ENCODE assay signal across 16 cellular contexts in genomic region chr6:167581637-167582036, GRCh38.
DNase-seq lines count a peak whose midpoint lies in the region; ATAC-seq, FAIRE-seq and TF ChIP-seq lines count a peak whose summit lies in the region.
"Had no signal": no experiment of that assay in that cellular context is flagged by ENCODE, and none has a peak within 500 bp of the region (broad histone marks: within the 10 kb centered on the region; RNA-seq: fewer than 3 reads in every experiment).

No MANE protein-coding gene starts in this region.

- H3K36me3 ChIP-seq in HepG2 (replicated peaks in 1 of 2; ENCODE audit: control insufficient read depth in 1 of 2, insufficient read depth in 2 of 2, low read length in 2 of 2) (no peaks in the 10 kb centered on the region), sigmoid colon (no peaks in the 10 kb centered on the region), osteoblast (ENCODE audit: insufficient read depth, low read length) (no peaks in the 10 kb centered on the region)

- H4K20me1 ChIP-seq in HepG2 (ENCODE audit: insufficient read depth, low read length) (no peaks in the 10 kb centered on the region), osteoblast (ENCODE audit: insufficient read depth, low read length) (no peaks in the 10 kb centered on the region)
- H4K20me1 ChIP-seq: BLaER1 treated with 17β-estradiol and CSF1 and Interleukin-3, amounts not matched to agents 10 nM and 100 nM had no signal

- CTCF ChIA-PET in activated CD4-positive, alpha-beta memory T cell treated with anti-CD3 and anti-CD28 coated beads, Interleukin-2, amount 10 ng/mL, durations not matched to agents 7 days and 5 days (lab: Charles Lee), result no interaction called here
- CTCF ChIA-PET in activated CD4-positive, alpha-beta memory T cell treated with anti-CD3 and anti-CD28 coated beads for 36 hours (lab: Charles Lee), result no interaction called here
- CTCF ChIA-PET in HepG2 (lab: Yijun Ruan, JAX; ENCODE audit: low intra/inter-chr PET ratio, low total read pairs), result no interaction called here

- no peak for TF ChIP-seq RAD21 in HepG2 (CRISPR knock-in tag; IDR thresholded peaks at IDR 0.05)

- no peak for TF ChIP-seq CTCF in HepG2 (CRISPR knock-in tag; IDR thresholded peaks at IDR 0.05)
- no peak for TF ChIP-seq CTCF in sigmoid colon (IDR thresholded peaks at IDR 0.05)
- no peak for TF ChIP-seq CTCF in osteoblast (IDR thresholded peaks at IDR 0.05; ENCODE audit: extremely low read depth, low read depth, low read length)

- WGBS in HepG2 (ENCODE audit: low lambda C conversion rate), result 63% methylated on average over 6 of the region's 6 CpGs
- 94 to 97% methylated on average over 6 of the region's 6 CpGs for WGBS in sigmoid colon, 2 donors

- POLR2A ChIA-PET in activated CD4-positive, alpha-beta memory T cell treated with anti-CD3 and anti-CD28 coated beads, Interleukin-2, amount 10 ng/mL, durations not matched to agents 7 days and 5 days (lab: Charles Lee), result no interaction called here
- POLR2A ChIA-PET in activated CD4-positive, alpha-beta memory T cell treated with anti-CD3 and anti-CD28 coated beads for 36 hours (lab: Charles Lee), result no interaction called here
- POLR2A ChIA-PET in HepG2 (lab: Yijun Ruan, JAX), result no interaction called here

- H3K79me2 ChIP-seq in HepG2 (ENCODE audit: insufficient read depth, low read length) (no peaks in the 10 kb centered on the region), osteoblast (ENCODE audit: insufficient read depth, low read length) (no peaks in the 10 kb centered on the region)

- no TSS peak for BruUV-seq in HepG2 (replicated peaks; lab: Mats Ljungman, UMichigan)

- no peak overlapping the region for H3K4me2 ChIP-seq in HepG2 (ENCODE audit: low read depth, low read length)
- no peak overlapping the region for H3K4me2 ChIP-seq in osteoblast (ENCODE audit: insufficient read depth, low read length)
- H3K4me2 ChIP-seq: BLaER1 treated with 17β-estradiol and CSF1 and Interleukin-3, amounts not matched to agents 10 nM and 100 nM had no signal

- H2AFZ ChIP-seq in HepG2 (ENCODE audit: low read length), result no peak overlapping the region
- no peak overlapping the region for H2AFZ ChIP-seq in osteoblast (ENCODE audit: low read length)

- H3K27ac ChIP-seq in HepG2 (ENCODE audit: extremely low read length, insufficient read depth, low read length) (no peak overlapping the region), sigmoid colon (no peak overlapping the region), osteoblast (ENCODE audit: low read depth, low read length) (no peak overlapping the region)
- H3K27ac ChIP-seq: 22Rv1; BLaER1 treated with 17β-estradiol and CSF1 and Interleukin-3, amounts not matched to agents 10 nM and 100 nM had no signal

- H3K27me3 ChIP-seq in HepG2 (ENCODE audit: control insufficient read depth in 1 of 2, insufficient read depth in 2 of 2, low read length in 2 of 2), result peaks cover 0 to 7% of the 10 kb centered on the region in 2 experiments; a peak in 1 of 5 replicates
- no peaks in the 10 kb centered on the region for H3K27me3 ChIP-seq in sigmoid colon
- no peaks in the 10 kb centered on the region for H3K27me3 ChIP-seq in osteoblast (ENCODE audit: insufficient read depth, low read length)
- H3K27me3 ChIP-seq: BLaER1 treated with 17β-estradiol and CSF1 and Interleukin-3, amounts not matched to agents 10 nM and 100 nM had no signal

- H3K9me3 ChIP-seq in HepG2 (ENCODE audit: low read length), result 0 out of 2 replicates have a peak, but pooled peaks cover 5% of the 10 kb centered on the region
- peaks cover 0 to 13% (median 0%) of the 10 kb centered on the region in 4 donors for H3K9me3 ChIP-seq in sigmoid colon
- H3K9me3 ChIP-seq in osteoblast (ENCODE audit: low read depth, low read length), result no peaks in the 10 kb centered on the region

- peaks cover under 1% of the 10 kb centered on the region for H3K9me3 Mint-ChIP-seq in activated CD4-positive, alpha-beta memory T cell treated with anti-CD3 and anti-CD28 coated beads, Interleukin-2, amount 10 ng/mL, durations not matched to agents 7 days and 5 days
- H3K9me3 Mint-ChIP-seq in activated CD4-positive, alpha-beta memory T cell treated with anti-CD3 and anti-CD28 coated beads for 36 hours, result peaks cover 5% of the 10 kb centered on the region

- DNase-seq in activated CD4-positive, alpha-beta memory T cell treated with anti-CD3 and anti-CD28 coated beads, Interleukin-2, amount 10 ng/mL, durations not matched to agents 7 days and 5 days, result peak; percentile 4
- no peak for DNase-seq in activated CD4-positive, alpha-beta memory T cell treated with anti-CD3 and anti-CD28 coated beads for 36 hours
- no peak for DNase-seq in HepG2 (ENCODE audit: low spot score)
- peak; percentile 30 for DNase-seq in sigmoid colon
- no peak for DNase-seq in osteoblast (ENCODE audit: insufficient read length, low spot score, missing footprints)
- no peak for DNase-seq in hepatic stellate cell (ENCODE audit: low spot score)
- DNase-seq in NCI-H446 treated with DMSO at 0.1 percent for 48 hours (lab: John Stamatoyannopoulos, UW), result no peak
- DNase-seq: CD4-positive, CD25-positive, alpha-beta regulatory T cell; DMS79 had no signal

- H3K4me3 ChIP-seq in HepG2 (replicated peaks in 1 of 3; ENCODE audit: insufficient read depth in 1 of 3, low read depth in 2 of 3, low read length in 3 of 3), result no peak overlapping the region
- H3K4me3 ChIP-seq in sigmoid colon, result no peak overlapping the region
- no peak overlapping the region for H3K4me3 ChIP-seq in osteoblast (ENCODE audit: insufficient read depth, low read length)
- H3K4me3 ChIP-seq: BLaER1 treated with 17β-estradiol and CSF1 and Interleukin-3, amounts not matched to agents 10 nM and 100 nM; GM12878 had no signal

- H3K27me3 Mint-ChIP-seq in activated CD4-positive, alpha-beta memory T cell treated with anti-CD3 and anti-CD28 coated beads, Interleukin-2, amount 10 ng/mL, durations not matched to agents 7 days and 5 days, result peaks cover 19% of the 10 kb centered on the region
- peaks cover 20% of the 10 kb centered on the region for H3K27me3 Mint-ChIP-seq in activated CD4-positive, alpha-beta memory T cell treated with anti-CD3 and anti-CD28 coated beads for 36 hours

- H3K4me3 Mint-ChIP-seq in activated CD4-positive, alpha-beta memory T cell treated with anti-CD3 and anti-CD28 coated beads, Interleukin-2, amount 10 ng/mL, durations not matched to agents 7 days and 5 days, result no peak overlapping the region
- H3K4me3 Mint-ChIP-seq in activated CD4-positive, alpha-beta memory T cell treated with anti-CD3 and anti-CD28 coated beads for 36 hours, result no peak overlapping the region
- H3K4me3 Mint-ChIP-seq: CD4-positive, CD25-positive, alpha-beta regulatory T cell; IgD-negative memory B cell had no signal

- peaks cover 43% of the 10 kb centered on the region for H3K4me1 ChIP-seq in HepG2 (ENCODE audit: insufficient read depth, low read length)
- no peaks in the 10 kb centered on the region for H3K4me1 ChIP-seq in sigmoid colon
- H3K4me1 ChIP-seq in osteoblast (ENCODE audit: insufficient read depth, low read length), result no peaks in the 10 kb centered on the region

- no peak overlapping the region for H3K9ac ChIP-seq in HepG2 (ENCODE audit: insufficient read depth, low read depth, low read length)
- H3K9ac ChIP-seq: BLaER1 treated with 17β-estradiol and CSF1 and Interleukin-3, amounts not matched to agents 10 nM and 100 nM had no signal

- in situ Hi-C loops in HepG2 (cut with HindIII; ENCODE audit: extremely low pct_ligation_motif_present, low pct_unique_long_range_greater_than_20kb), result no loop called here

- no peaks in the 10 kb centered on the region for H3K4me1 Mint-ChIP-seq in activated CD4-positive, alpha-beta memory T cell treated with anti-CD3 and anti-CD28 coated beads, Interleukin-2, amount 10 ng/mL, durations not matched to agents 7 days and 5 days
- H3K4me1 Mint-ChIP-seq in activated CD4-positive, alpha-beta memory T cell treated with anti-CD3 and anti-CD28 coated beads for 36 hours (ENCODE audit: low read depth), result no peaks in the 10 kb centered on the region
- H3K4me1 Mint-ChIP-seq: CD4-positive, CD25-positive, alpha-beta regulatory T cell; IgD-negative memory B cell had no signal

- intact Hi-C loops in activated CD4-positive, alpha-beta memory T cell treated with anti-CD3 and anti-CD28 coated beads for 36 hours (cut with micrococcal nuclease), result no loop called here
- intact Hi-C loops in HepG2 (cut with micrococcal nuclease; ENCODE audit: unreplicated experiment) (no loop called here), sigmoid colon (cut with DNase I) (no loop called here)

- no peak for FAIRE-seq in HepG2 (lab: Jason Lieb, UNC)
- FAIRE-seq: GM12878, GM18507, H54 had no signal

- H3K36me3 Mint-ChIP-seq in activated CD4-positive, alpha-beta memory T cell treated with anti-CD3 and anti-CD28 coated beads, Interleukin-2, amount 10 ng/mL, durations not matched to agents 7 days and 5 days (ENCODE audit: low read depth), result no peaks in the 10 kb centered on the region
- H3K36me3 Mint-ChIP-seq in activated CD4-positive, alpha-beta memory T cell treated with anti-CD3 and anti-CD28 coated beads for 36 hours, result no peaks in the 10 kb centered on the region
- H3K36me3 Mint-ChIP-seq: CD4-positive, CD25-positive, alpha-beta regulatory T cell; IgD-negative memory B cell had no signal

- no peak overlapping the region for H3K27ac Mint-ChIP-seq in activated CD4-positive, alpha-beta memory T cell treated with anti-CD3 and anti-CD28 coated beads, Interleukin-2, amount 10 ng/mL, durations not matched to agents 7 days and 5 days
- no peak overlapping the region for H3K27ac Mint-ChIP-seq in activated CD4-positive, alpha-beta memory T cell treated with anti-CD3 and anti-CD28 coated beads for 36 hours
- H3K27ac Mint-ChIP-seq: CD4-positive, CD25-positive, alpha-beta regulatory T cell; IgD-negative memory B cell had no signal

- TF ChIP-seq POLR2A in HepG2 (IDR thresholded peaks at IDR 0.05; ENCODE audit: insufficient read depth in 1 of 2, low read depth in 2 of 2, low read length in 2 of 2), result no peak
- no peak for TF ChIP-seq POLR2A in sigmoid colon (IDR thresholded peaks at IDR 0.05)

- ATAC-seq in HepG2 (no peak), HG03432 (IDR thresholded peaks at IDR 0.05; ENCODE audit: unreplicated experiment) (no peak)
- ATAC-seq: GM12878 had no signal

- no peak for TF ChIP-seq EP300 in HepG2 (IDR thresholded peaks at IDR 0.05; ENCODE audit: low read depth in 2 of 2, low read length in 2 of 2)
- TF ChIP-seq EP300 in HepG2 (CRISPR knock-in tag; IDR thresholded peaks at IDR 0.05; ENCODE audit: borderline replicate concordance), result no peak
- no peak for TF ChIP-seq EP300 in sigmoid colon (IDR thresholded peaks at IDR 0.05)

TF ChIP-seq in HepG2, 621 proteins besides CTCF, POLR2A, EP300 and RAD21 (continues in another document):
- no peak for TF ChIP-seq RFXAP (CRISPR knock-in tag; IDR thresholded peaks at IDR 0.05; ENCODE audit: borderline replicate concordance)

Comparison
In these comparisons a context has a peak if more than half of its experiments do, and no peak if none do; other contexts are left out.
1. DNase-seq: peak in activated CD4-positive, alpha-beta memory T cell treated with anti-CD3 and anti-CD28 coated beads, Interleukin-2, amount 10 ng/mL, durations not matched to agents 7 days and 5 days (single experiment) and sigmoid colon (single experiment); none in activated CD4-positive, alpha-beta memory T cell treated with anti-CD3 and anti-CD28 coated beads for 36 hours (single experiment), HepG2 (single experiment), osteoblast (single experiment), hepatic stellate cell (single experiment) and NCI-H446 treated with DMSO at 0.1 percent for 48 hours (single experiment).